Comparison of ENCODE assay signal across 8 cellular contexts in the genomic region with DNA sequence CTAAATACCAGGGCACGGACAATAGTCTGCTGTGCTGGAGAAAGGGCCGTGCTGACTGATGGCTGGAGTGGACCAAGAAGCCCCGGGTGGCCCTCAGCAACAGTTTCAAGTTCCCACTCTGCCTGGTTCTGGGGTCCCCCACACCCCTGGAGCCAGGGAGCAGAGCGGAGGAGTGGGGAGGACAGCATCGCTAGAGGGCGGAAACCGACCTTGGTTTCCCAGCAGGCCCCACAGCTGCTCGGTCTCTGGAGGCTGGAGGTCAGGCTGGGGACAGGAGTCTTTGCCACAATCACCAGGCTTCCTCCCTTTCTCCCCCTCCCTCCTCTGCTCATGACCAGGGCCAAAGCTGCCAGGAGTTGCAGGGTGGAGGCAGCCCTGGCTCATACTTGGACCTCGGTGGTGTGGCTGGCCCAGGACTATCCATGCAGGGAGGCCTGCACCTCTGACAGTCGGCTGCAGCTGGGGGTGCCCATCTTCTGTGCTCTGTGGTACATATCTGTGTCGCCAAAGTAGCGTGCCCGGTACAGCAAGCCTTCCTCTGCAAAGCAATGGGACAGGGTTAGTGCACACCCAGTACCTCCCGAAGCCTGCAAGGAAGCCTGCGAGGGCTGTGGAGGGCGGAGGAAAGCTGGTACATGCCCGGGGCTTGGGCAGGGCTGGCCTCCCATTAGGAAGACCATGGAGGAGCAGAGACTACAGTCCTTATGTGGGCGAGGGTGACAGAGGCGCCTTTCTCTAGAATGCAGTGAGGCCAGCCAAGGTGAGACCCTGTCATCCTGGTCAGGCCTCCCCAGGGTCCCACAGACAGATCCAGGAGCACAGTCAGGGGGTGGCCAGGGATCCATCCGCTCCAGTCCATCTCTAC. TPM values are rescaled to one million over a fixed set of nuclear protein-coding genes. Genes with fewer than 3 reads are reported as not detected.
DNase-seq lines count a peak whose midpoint lies in the region; ATAC-seq, FAIRE-seq and TF ChIP-seq lines count a peak whose summit lies in the region.

No MANE protein-coding gene starts in this region.

- peaks cover 68 to 76% (median 72%) of the 10 kb centered on the region in 4 donors for H3K4me1 ChIP-seq in stomach

- TF ChIP-seq POLR2A in stomach (IDR thresholded peaks at IDR 0.05) (no peak), H54 (IDR thresholded peaks at IDR 0.05; ENCODE audit: low read depth, low read length) (no peak)

- peak overlapping the region; percentile 33 for H3K4me3 Mint-ChIP-seq in activated naive CD4-positive, alpha-beta T cell treated with anti-CD3 and anti-CD28 coated beads, Interleukin-2, amount 50 U/mL, for 24 hours
- peak overlapping the region; percentile 74 to 88 (median 83) for H3K4me3 Mint-ChIP-seq in immature natural killer cell

- H3K27me3 ChIP-seq in stomach, result no peaks in the 10 kb centered on the region

- WGBS in stomach, 5 donors, result 22 to 55% (median 33%) methylated on average over 14 to 20 of the region's 20 CpGs

- TF ChIP-seq CTCF in stomach (IDR thresholded peaks at IDR 0.05), result peak in 1 of 7 experiments; percentile 11

- H3K4me3 ChIP-seq in Jurkat, Clone E6-1 (ENCODE audit: low read length), result peak overlapping the region; percentile 41
- H3K4me3 ChIP-seq in stomach, result peak overlapping the region in 2 of 4 donors; percentile 10 to 17

- no peaks in the 10 kb centered on the region for H3K9me3 ChIP-seq in stomach

- intact Hi-C loops in stomach (cut with DNase I; ENCODE audit: low total_unique reads), result loop anchor here (10.0 kb wide), 1 partner anchor 121 kb away; the partner anchor contains the start of genes ANAPC16 and ASCC1

- no peak for TF ChIP-seq EP300 in stomach (IDR thresholded peaks at IDR 0.05)

- FAIRE-seq in H54 (lab: Jason Lieb, UNC), result no peak

- H3K9me3 Mint-ChIP-seq in activated naive CD4-positive, alpha-beta T cell treated with anti-CD3 and anti-CD28 coated beads, Interleukin-2, amount 50 U/mL, for 24 hours, result no peaks in the 10 kb centered on the region
- no peaks in the 10 kb centered on the region for H3K9me3 Mint-ChIP-seq in immature natural killer cell

- peaks cover 3% of the 10 kb centered on the region for H3K36me3 Mint-ChIP-seq in activated naive CD4-positive, alpha-beta T cell treated with anti-CD3 and anti-CD28 coated beads, Interleukin-2, amount 50 U/mL, for 24 hours
- peaks cover 0 to 18% (median 3%) of the 10 kb centered on the region in 3 donors for H3K36me3 Mint-ChIP-seq in immature natural killer cell

- peak; percentile 89 for DNase-seq in GF-D8 (lab: John Stamatoyannopoulos, UW)
- no peak for DNase-seq in Jurkat, Clone E6-1 (ENCODE audit: low read depth, low spot score)
- peak; percentile 80 to 83 (median 82) for DNase-seq in immature natural killer cell
- DNase-seq in stomach, result peak; percentile 82
- no peak for DNase-seq in H54 (ENCODE audit: insufficient read length, low spot score)
- no peak for DNase-seq in NCI-H146 treated with DMSO at 0.1 percent for 48 hours (lab: John Stamatoyannopoulos, UW; ENCODE audit: unreplicated experiment)

- H3K4me1 Mint-ChIP-seq in activated naive CD4-positive, alpha-beta T cell treated with anti-CD3 and anti-CD28 coated beads, Interleukin-2, amount 50 U/mL, for 24 hours, result peaks cover 70% of the 10 kb centered on the region
- peaks cover 73 to 76% of the 10 kb centered on the region in 2 donors for H3K4me1 Mint-ChIP-seq in immature natural killer cell

- H3K27ac Mint-ChIP-seq in activated naive CD4-positive, alpha-beta T cell treated with anti-CD3 and anti-CD28 coated beads, Interleukin-2, amount 50 U/mL, for 24 hours, result peak overlapping the region; percentile 23
- peak overlapping the region; percentile 93 to 100 (median 98) for H3K27ac Mint-ChIP-seq in immature natural killer cell

- H3K36me3 ChIP-seq in stomach, result peaks cover 26 to 62% (median 50%) of the 10 kb centered on the region in 4 donors

- H3K27ac ChIP-seq in stomach, result peak overlapping the region; percentile 88 to 97 (median 95)

- no peaks in the 10 kb centered on the region for H3K27me3 Mint-ChIP-seq in activated naive CD4-positive, alpha-beta T cell treated with anti-CD3 and anti-CD28 coated beads, Interleukin-2, amount 50 U/mL, for 24 hours
- peaks cover 17 to 39% (median 37%) of the 10 kb centered on the region in 3 donors for H3K27me3 Mint-ChIP-seq in immature natural killer cell (ENCODE audit: low read depth in 3 of 3)

- peak; percentile 44 for ATAC-seq in GM21447 (IDR thresholded peaks at IDR 0.05; ENCODE audit: unreplicated experiment)

RNA-seq across cellular contexts. Expression of gene DNAJB12, which starts 19.1 kb away (rescaled TPM):
- polyA plus RNA-seq in Jurkat, Clone E6-1 (2012; ENCODE audit: insufficient read depth, insufficient read length), result 25.7 TPM
- polyA plus RNA-seq in immature natural killer cell, result 10 to 100 TPM; 12.2 to 32.0 (median 12.4) TPM
- total RNA-seq in stomach, result 10 to 100 TPM in 4 of 5 donors, 1 to 10 TPM in 1; 2.3 to 43.2 (median 24.9) TPM
- polyA plus RNA-seq in stomach, result 10 to 100 TPM; 12.1 to 20.0 (median 16.3) TPM

Comparison
In these comparisons a context has a peak if more than half of its experiments do, and no peak if none do; other contexts are left out.
1. DNase-seq: peak in GF-D8 (single experiment), immature natural killer cell (3 of 3) and stomach (single experiment); none in Jurkat, Clone E6-1 (single experiment), H54 (single experiment) and NCI-H146 treated with DMSO at 0.1 percent for 48 hours (single experiment).